In the genomic region with DNA sequence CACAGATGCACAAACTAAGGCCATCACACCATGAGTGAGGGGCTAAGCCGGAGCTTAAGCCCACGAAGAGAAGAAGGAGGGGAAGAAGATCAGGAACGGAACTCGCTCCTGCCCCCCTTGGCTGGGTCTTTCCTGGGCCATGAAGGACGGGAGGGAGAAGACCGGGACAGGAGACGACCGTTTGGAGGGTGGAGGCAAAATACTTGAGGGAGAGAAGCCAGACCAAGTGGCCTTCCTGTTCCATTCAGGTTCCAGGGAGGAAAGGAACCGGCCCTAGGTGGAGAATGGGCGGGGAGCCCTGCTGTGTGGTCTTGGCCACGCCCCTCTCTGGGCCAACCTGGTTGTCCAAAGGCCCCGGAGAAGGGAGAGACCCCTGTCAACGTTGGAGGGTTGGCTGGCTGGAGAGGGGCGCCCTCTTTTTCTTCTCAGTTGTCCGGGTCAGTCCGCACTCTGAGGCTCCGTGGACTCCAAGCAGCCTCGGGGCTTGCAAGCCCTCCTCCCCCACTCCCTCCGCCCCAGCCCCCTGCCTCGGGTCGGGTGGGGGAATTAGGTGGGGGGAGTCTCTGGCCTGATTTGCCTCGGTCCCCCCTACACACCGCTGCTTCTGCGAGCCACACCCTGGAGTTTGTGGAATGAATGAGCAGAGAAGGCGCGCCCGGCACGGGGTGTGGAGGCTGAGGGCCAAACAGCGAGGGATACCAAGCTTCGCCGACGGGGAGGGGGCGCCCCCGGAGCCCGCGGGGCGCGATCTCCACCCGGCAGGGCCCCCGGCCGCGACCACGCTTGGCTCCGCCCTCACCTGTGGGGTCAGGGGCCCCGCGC, we compare ENCODE assay signal across 11 cellular contexts. TPM values are rescaled to one million over a fixed set of nuclear protein-coding genes. Genes with fewer than 3 reads are reported as not detected.
A peak's percentile ranks its signal among the peaks of the same experiment; 100 is the strongest.
DNase-seq lines count a peak whose midpoint lies in the region; ATAC-seq and TF ChIP-seq lines count a peak whose summit lies in the region.
"Had no signal": no experiment of that assay in that cellular context is flagged by ENCODE, and none has a peak within 500 bp of the region (broad histone marks: within the 10 kb centered on the region; RNA-seq: fewer than 3 reads in every experiment).

No MANE protein-coding gene starts in this region.

- H3K4me3 ChIP-seq in right atrium auricular region = peak overlapping the region in 1 of 2 donors; percentile 41
- peak overlapping the region in 3 of 4 donors; percentile 36 to 43 (median 40) for H3K4me3 ChIP-seq in upper lobe of left lung
- H3K4me3 ChIP-seq: thoracic aorta had no signal

- H3K4me1 ChIP-seq in right atrium auricular region (peaks cover 0 to 16% of the 10 kb centered on the region in 2 donors), upper lobe of left lung (peaks cover 11 to 31% (median 19%) of the 10 kb centered on the region in 4 donors)

- DNase-seq in Right ventricle myocardium inferior (ENCODE audit: missing footprints) = peak; percentile 34
- no peak for DNase-seq in right atrium auricular region (ENCODE audit: low spot score)
- peak; percentile 84 for DNase-seq in SW480 (ENCODE audit: low spot score)
- DNase-seq in iPS-NIHi11 (ENCODE audit: low spot score) = peak; percentile 92
- peak; percentile 71 to 84 for DNase-seq in upper lobe of left lung
- no peak for DNase-seq in SW 1271 (lab: John Stamatoyannopoulos, UW)

- no peak for TF ChIP-seq POLR2A in upper lobe of left lung (IDR thresholded peaks at IDR 0.05)

- ATAC-seq in Right ventricle myocardium inferior (no peak), upper lobe of left lung (ENCODE audit: low FRiP score in 2 of 2) (peak; percentile 1 to 4), GM19324 (IDR thresholded peaks at IDR 0.05; ENCODE audit: low FRiP score, unreplicated experiment) (no peak), HG02642 (IDR thresholded peaks at IDR 0.05; ENCODE audit: poor library complexity, unreplicated experiment) (no peak)

- TF ChIP-seq CTCF in right atrium auricular region (IDR thresholded peaks at IDR 0.05) (no peak), upper lobe of left lung (IDR thresholded peaks at IDR 0.05) (no peak)

- 3 to 9% methylated on average over 15 to 44 of the region's 46 CpGs for whole genome bisulfite sequencing in upper lobe of left lung, 2 donors

- H3K9me3 ChIP-seq in right atrium auricular region = no peaks in the 10 kb centered on the region
- H3K9me3 ChIP-seq in upper lobe of left lung = no peaks in the 10 kb centered on the region
- H3K9me3 ChIP-seq: thoracic aorta had no signal

- H3K27me3 ChIP-seq in right atrium auricular region = peaks cover 2 to 18% of the 10 kb centered on the region in 2 donors
- H3K27me3 ChIP-seq in upper lobe of left lung = peaks cover 4 to 21% (median 13%) of the 10 kb centered on the region in 4 donors

- no peak for TF ChIP-seq EP300 in upper lobe of left lung (IDR thresholded peaks at IDR 0.05)

- H3K27ac ChIP-seq in right atrium auricular region = no peak overlapping the region
- peak overlapping the region in 2 of 4 donors; percentile 32 to 55 for H3K27ac ChIP-seq in upper lobe of left lung
- H3K27ac ChIP-seq: thoracic aorta had no signal

- intact Hi-C loops in Right ventricle myocardium inferior (cut with DNase I) = no loop called here

- H3K36me3 ChIP-seq in right atrium auricular region (no peaks in the 10 kb centered on the region), upper lobe of left lung (no peaks in the 10 kb centered on the region)
- H3K36me3 ChIP-seq: thoracic aorta had no signal

RNA-seq across cellular contexts. Expression of gene FBN3, which starts 0.8 kb away (rescaled TPM):
- total RNA-seq in Right ventricle myocardium inferior = not detected
- total RNA-seq in right atrium auricular region = not detected
- 100 to 1,000 TPM in 1 of 6 donors, 10 to 100 TPM in 1, 1 to 10 TPM in 3, under 1 TPM in 1; 0.10 to 106 (median 8.0) TPM for total RNA-seq in upper lobe of left lung
- total RNA-seq: bronchial epithelial cell, SK-MEL-5, thoracic aorta had no signal

Comparison
In these comparisons a context has a peak if more than half of its experiments do, and no peak if none do; other contexts are left out.
1. DNase-seq: peak in Right ventricle myocardium inferior (single experiment), SW480 (single experiment), iPS-NIHi11 (single experiment) and upper lobe of left lung (2 of 2); none in right atrium auricular region (single experiment) and SW 1271 (0 of 2).
2. ATAC-seq: peak in upper lobe of left lung (2 of 2); none in Right ventricle myocardium inferior (single experiment), GM19324 (single experiment) and HG02642 (single experiment).